8 cellular contexts compared by ENCODE assay signal in the genomic region with DNA sequence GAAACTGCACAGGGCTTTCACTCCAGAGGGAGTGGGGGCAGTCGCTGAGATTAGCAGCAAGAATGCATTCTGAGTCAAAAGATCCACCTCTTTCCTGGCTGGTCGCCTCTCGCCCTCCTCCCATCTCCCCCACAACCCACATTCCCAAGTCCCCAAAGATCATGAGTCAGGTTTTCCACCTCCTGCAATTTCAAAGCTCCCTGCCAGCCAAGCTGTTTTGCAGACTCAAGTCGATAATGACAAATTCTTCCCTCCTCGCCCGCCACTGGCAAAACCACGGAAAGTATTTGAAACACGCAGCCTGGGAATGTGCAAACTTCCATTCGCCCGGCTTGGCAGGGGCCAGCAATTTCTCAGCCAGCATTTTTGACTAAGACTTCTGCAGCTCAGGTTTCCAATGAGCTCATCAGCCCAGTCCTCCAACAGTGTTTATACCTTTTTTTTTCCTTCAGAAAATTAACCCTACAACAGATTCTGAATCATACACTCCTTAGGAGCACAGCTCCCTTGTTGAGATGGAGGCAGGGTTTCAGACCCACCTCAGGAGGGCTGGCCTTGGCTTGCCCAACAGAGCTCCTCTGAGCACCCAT.
DNase-seq lines count a peak whose midpoint lies in the region; ATAC-seq and TF ChIP-seq lines count a peak whose summit lies in the region.

No MANE protein-coding gene starts in this region.

- H3K4me3 Mint-ChIP-seq in activated CD8-positive, alpha-beta memory T cell treated with anti-CD3 and anti-CD28 coated beads, Interleukin-2, amount 10 ng/mL, durations not matched to agents 7 days and 5 days = no peak overlapping the region

- no peaks in the 10 kb centered on the region for H3K36me3 ChIP-seq in heart left ventricle

- H3K9me3 Mint-ChIP-seq in activated CD8-positive, alpha-beta memory T cell treated with anti-CD3 and anti-CD28 coated beads, Interleukin-2, amount 10 ng/mL, durations not matched to agents 7 days and 5 days (ENCODE audit: low read depth) = no peaks in the 10 kb centered on the region

- no peak overlapping the region for H3K4me3 ChIP-seq in heart left ventricle

- peaks cover 25% of the 10 kb centered on the region for H3K27me3 Mint-ChIP-seq in activated CD8-positive, alpha-beta memory T cell treated with anti-CD3 and anti-CD28 coated beads, Interleukin-2, amount 10 ng/mL, durations not matched to agents 7 days and 5 days

- DNase-seq in HEK293T (ENCODE audit: extremely low spot score) (peak; percentile 44), heart left ventricle (peak; percentile 90 to 96 (median 91)), posterior vena cava (ENCODE audit: low spot score) (peak; percentile 97), NCI-H82 (lab: John Stamatoyannopoulos, UW) (no peak), NCI-H1694 (lab: John Stamatoyannopoulos, UW) (no peak)
- DNase-seq in activated CD8-positive, alpha-beta memory T cell treated with anti-CD3 and anti-CD28 coated beads, Interleukin-2, amount 10 ng/mL, durations not matched to agents 7 days and 5 days = peak; percentile 33
- DNase-seq in effector CD8-positive, alpha-beta T cell (lab: John Stamatoyannopoulos, UW) = no peak

- no peaks in the 10 kb centered on the region for H3K36me3 Mint-ChIP-seq in activated CD8-positive, alpha-beta memory T cell treated with anti-CD3 and anti-CD28 coated beads, Interleukin-2, amount 10 ng/mL, durations not matched to agents 7 days and 5 days

- no peaks in the 10 kb centered on the region for H3K27me3 ChIP-seq in heart left ventricle

- intact Hi-C loops in heart left ventricle (cut with DNase I) = no loop called here
- intact Hi-C loops in posterior vena cava (cut with DNase I) = no loop called here

- 0 to 12% (median 5%) methylated on average over 10 of the region's 10 CpGs for WGBS in heart left ventricle, 4 donors

- peaks cover 2 to 66% (median 46%) of the 10 kb centered on the region in 12 donors for H3K4me1 ChIP-seq in heart left ventricle

- no peaks in the 10 kb centered on the region for H3K4me1 Mint-ChIP-seq in activated CD8-positive, alpha-beta memory T cell treated with anti-CD3 and anti-CD28 coated beads, Interleukin-2, amount 10 ng/mL, durations not matched to agents 7 days and 5 days

- H3K9me3 ChIP-seq in heart left ventricle = no peaks in the 10 kb centered on the region

- no peak for TF ChIP-seq CTCF in heart left ventricle (IDR thresholded peaks at IDR 0.05)

- CTCF ChIA-PET in HEK293T (lab: Yijun Ruan, JAX) = interaction anchor here (1.0 to 1.5 kb wide), 7 partner anchors 9 to 32 kb away, joined by 3 to 8 read pairs (median 4); no protein-coding TSS in a partner anchor
- CTCF ChIA-PET in activated CD8-positive, alpha-beta memory T cell treated with anti-CD3 and anti-CD28 coated beads, Interleukin-2, amount 10 ng/mL, durations not matched to agents 7 days and 5 days (lab: Charles Lee) = no interaction called here

- POLR2A ChIA-PET in HEK293T (lab: Yijun Ruan, JAX) = interaction anchor here (0.7 to 0.9 kb wide), 3 partner anchors 13 to 32 kb away, joined by 3 read pairs; no protein-coding TSS in a partner anchor

- no peak for ATAC-seq in activated CD8-positive, alpha-beta memory T cell treated with anti-CD3 and anti-CD28 coated beads, Interleukin-2, amount 10 ng/mL, durations not matched to agents 7 days and 5 days
- ATAC-seq in heart left ventricle = peak; percentile 80 to 86 (median 84)
- ATAC-seq in HG03097 (IDR thresholded peaks at IDR 0.05; ENCODE audit: low FRiP score, unreplicated experiment) = no peak

- H3K27ac ChIP-seq in heart left ventricle = peak overlapping the region; percentile 33 to 88 (median 77)

- TF ChIP-seq POLR2A in heart left ventricle (IDR thresholded peaks at IDR 0.05) = no peak

- H3K27ac Mint-ChIP-seq in activated CD8-positive, alpha-beta memory T cell treated with anti-CD3 and anti-CD28 coated beads, Interleukin-2, amount 10 ng/mL, durations not matched to agents 7 days and 5 days = no peak overlapping the region

TF ChIP-seq in HEK293T, 16 proteins besides CTCF, POLR2A, EP300 and RAD21:
- TF ChIP-seq BHLHE40 (IDR thresholded peaks at IDR 0.05; ENCODE audit: borderline replicate concordance) (no peak), ZNF384 (IDR thresholded peaks at IDR 0.05) (peak; percentile 87)

Comparison
In these comparisons a context has a peak if more than half of its experiments do, and no peak if none do; other contexts are left out.
1. DNase-seq: peak in HEK293T (single experiment), activated CD8-positive, alpha-beta memory T cell treated with anti-CD3 and anti-CD28 coated beads, Interleukin-2, amount 10 ng/mL, durations not matched to agents 7 days and 5 days (single experiment), heart left ventricle (5 of 5) and posterior vena cava (single experiment); none in NCI-H82 (single experiment), effector CD8-positive, alpha-beta T cell (single experiment) and NCI-H1694 (single experiment).
2. ATAC-seq: peak in heart left ventricle (4 of 4); none in activated CD8-positive, alpha-beta memory T cell treated with anti-CD3 and anti-CD28 coated beads, Interleukin-2, amount 10 ng/mL, durations not matched to agents 7 days and 5 days (single experiment) and HG03097 (single experiment).